Comparison of ENCODE assay signal across 8 cellular contexts in the genomic region with DNA sequence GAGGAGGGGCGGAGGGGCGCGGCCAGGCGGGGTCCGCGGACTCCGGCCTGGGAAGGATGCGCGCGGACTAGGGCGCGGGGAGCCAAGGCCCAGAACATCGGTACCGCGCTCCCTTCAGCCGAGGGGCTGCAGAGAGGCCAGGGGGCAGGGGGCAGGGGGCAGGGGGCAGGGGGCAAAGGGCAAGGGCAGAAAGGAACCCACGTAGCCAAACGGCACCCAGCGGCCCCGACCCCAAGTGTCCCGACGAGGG. TPM values are rescaled to one million over a fixed set of nuclear protein-coding genes. Genes with fewer than 3 reads are reported as not detected.
DNase-seq lines count a peak whose midpoint lies in the region; ATAC-seq and TF ChIP-seq lines count a peak whose summit lies in the region.

No MANE protein-coding gene starts in this region.

- H3K9me3 ChIP-seq in T-helper 17 cell (ENCODE audit: control insufficient read depth, low read length, poor library complexity, severe bottlenecking) = no peaks in the 10 kb centered on the region
- H3K9me3 ChIP-seq in fibroblast of lung (ENCODE audit: control insufficient read depth, insufficient read depth, low read depth, low read length) = no peaks in the 10 kb centered on the region
- H3K9me3 ChIP-seq in ovary = no peaks in the 10 kb centered on the region

- peak overlapping the region; percentile 68 to 96 (median 75) for H3K4me3 ChIP-seq in fibroblast of lung (replicated peaks in 1 of 4; ENCODE audit: control extremely low read depth in 1 of 4, insufficient read depth in 1 of 4, low read depth in 3 of 4, low read length in 4 of 4)
- peak overlapping the region; percentile 55 for H3K4me3 ChIP-seq in ovary

- H3K27ac ChIP-seq in fibroblast of lung (ENCODE audit: insufficient read depth, low read length) (peak overlapping the region; percentile 97), ovary (peak overlapping the region; percentile 86 to 87)

- H3K36me3 Mint-ChIP-seq in activated CD8-positive, alpha-beta memory T cell treated with anti-CD3 and anti-CD28 coated beads, Interleukin-2, amount 10 ng/mL, durations not matched to agents 7 days and 5 days = peaks cover 6% of the 10 kb centered on the region
- H3K36me3 Mint-ChIP-seq in T-helper 17 cell (ENCODE audit: low read depth) = peaks cover 2% of the 10 kb centered on the region

- peak overlapping the region; percentile 99 for H3K4me3 Mint-ChIP-seq in activated CD8-positive, alpha-beta memory T cell treated with anti-CD3 and anti-CD28 coated beads, Interleukin-2, amount 10 ng/mL, durations not matched to agents 7 days and 5 days
- H3K4me3 Mint-ChIP-seq in T-helper 17 cell = peak overlapping the region; percentile 99

- peak overlapping the region; percentile 68 for H3K4me2 ChIP-seq in fibroblast of lung (ENCODE audit: extremely low read depth, insufficient read depth, low read length)

- no peaks in the 10 kb centered on the region for H3K79me2 ChIP-seq in fibroblast of lung (ENCODE audit: control insufficient read depth, insufficient read depth, low read length)

- H3K4me1 ChIP-seq in fibroblast of lung (ENCODE audit: control insufficient read depth, extremely low read depth, insufficient read depth, low read length) = peaks cover 4% of the 10 kb centered on the region
- H3K4me1 ChIP-seq in ovary (ENCODE audit: insufficient read depth) = peaks cover 8% of the 10 kb centered on the region

- no peak for TF ChIP-seq POLR2A in ovary (IDR thresholded peaks at IDR 0.05)

- H2AFZ ChIP-seq in fibroblast of lung (ENCODE audit: low read length) = no peak overlapping the region

- 0 to 1% (median 1%) methylated on average over 7 to 21 of the region's 22 CpGs for WGBS in ovary, 3 donors

- no peak for TF ChIP-seq CTCF in fibroblast of lung (conservative IDR thresholded peaks at IDR 0.05 in 1 of 2, IDR thresholded peaks at IDR 0.05 in 1 of 2; ENCODE audit: low read depth in 1 of 2, low read length in 2 of 2)
- no peak for TF ChIP-seq CTCF in ovary (IDR thresholded peaks at IDR 0.05)

- CTCF ChIA-PET in activated CD8-positive, alpha-beta memory T cell treated with anti-CD3 and anti-CD28 coated beads, Interleukin-2, amount 10 ng/mL, durations not matched to agents 7 days and 5 days (lab: Charles Lee) = no interaction called here

- H4K20me1 ChIP-seq in fibroblast of lung (ENCODE audit: control insufficient read depth, extremely low read depth, insufficient read depth, low read length) = no peaks in the 10 kb centered on the region

- intact Hi-C loops in ovary (cut with DNase I) = no loop called here

- no peak for TF ChIP-seq EP300 in ovary (IDR thresholded peaks at IDR 0.05)

- H3K27me3 ChIP-seq in fibroblast of lung (ENCODE audit: control insufficient read depth, insufficient read depth, low read length) (no peaks in the 10 kb centered on the region), ovary (no peaks in the 10 kb centered on the region)

- peak; percentile 64 for DNase-seq in activated CD8-positive, alpha-beta memory T cell treated with anti-CD3 and anti-CD28 coated beads, Interleukin-2, amount 10 ng/mL, durations not matched to agents 7 days and 5 days
- no peak for DNase-seq in activated CD8-positive, alpha-beta memory T cell treated with anti-CD3 and anti-CD28 coated beads, Interleukin-2, amount 50 U/mL, for 4 hours
- DNase-seq in T-helper 17 cell = peak in 2 of 3 donors; percentile 44 to 47
- no peak for DNase-seq in fibroblast of lung (ENCODE audit: low read depth in 2 of 2)
- peak in 2 of 5 donors; percentile 24 to 37 for DNase-seq in ovary
- no peak for DNase-seq in T1000 (lab: John Stamatoyannopoulos, UW)

- H3K27me3 Mint-ChIP-seq in activated CD8-positive, alpha-beta memory T cell treated with anti-CD3 and anti-CD28 coated beads, Interleukin-2, amount 10 ng/mL, durations not matched to agents 7 days and 5 days = no peaks in the 10 kb centered on the region
- H3K27me3 Mint-ChIP-seq in T-helper 17 cell = no peaks in the 10 kb centered on the region

- H3K36me3 ChIP-seq in fibroblast of lung (ENCODE audit: control insufficient read depth, insufficient read depth, low read length) = no peaks in the 10 kb centered on the region
- H3K36me3 ChIP-seq in ovary = no peaks in the 10 kb centered on the region

- no peaks in the 10 kb centered on the region for H3K9me3 Mint-ChIP-seq in activated CD8-positive, alpha-beta memory T cell treated with anti-CD3 and anti-CD28 coated beads, Interleukin-2, amount 10 ng/mL, durations not matched to agents 7 days and 5 days (ENCODE audit: low read depth)

- no peak overlapping the region for H3K27ac Mint-ChIP-seq in activated CD8-positive, alpha-beta memory T cell treated with anti-CD3 and anti-CD28 coated beads, Interleukin-2, amount 10 ng/mL, durations not matched to agents 7 days and 5 days
- no peak overlapping the region for H3K27ac Mint-ChIP-seq in T-helper 17 cell

- H3K4me1 Mint-ChIP-seq in activated CD8-positive, alpha-beta memory T cell treated with anti-CD3 and anti-CD28 coated beads, Interleukin-2, amount 10 ng/mL, durations not matched to agents 7 days and 5 days = peaks cover 27% of the 10 kb centered on the region
- H3K4me1 Mint-ChIP-seq in T-helper 17 cell = peaks cover 28% of the 10 kb centered on the region

- H3K9ac ChIP-seq in fibroblast of lung (ENCODE audit: insufficient read depth, low read length) = peak overlapping the region; percentile 90

- ATAC-seq in activated CD8-positive, alpha-beta memory T cell treated with anti-CD3 and anti-CD28 coated beads, Interleukin-2, amount 10 ng/mL, durations not matched to agents 7 days and 5 days = peak; percentile 0
- ATAC-seq in HG02943 (IDR thresholded peaks at IDR 0.05; ENCODE audit: low read depth, unreplicated experiment) (peak; percentile 14), T-helper 17 cell (peak; percentile 50), HG02973 (IDR thresholded peaks at IDR 0.05; ENCODE audit: unreplicated experiment) (no peak)

RNA-seq across cellular contexts. Expression of a gene that starts 0.5 kb away (rescaled TPM):
- 10 to 100 TPM; 15.4 to 20.3 TPM for total RNA-seq in activated CD8-positive, alpha-beta memory T cell treated with anti-CD3 and anti-CD28 coated beads, Interleukin-2, amount 10 ng/mL, durations not matched to agents 7 days and 5 days
- total RNA-seq in T-helper 17 cell = 10 to 100 TPM in 1 of 2 donors, 1 to 10 TPM in 1; 9.9 to 14.1 TPM
- total RNA-seq in fibroblast of lung = 3.6 and 4.0 TPM in 2 replicates
- polyA plus RNA-seq in fibroblast of lung = 1.5 and 2.1 TPM in 2 replicates
- 2.2 and 2.7 TPM in 2 replicates for polyA plus RNA-seq in fibroblast of lung (2012)
- polyA minus RNA-seq in fibroblast of lung (ENCODE audit: low replicate concordance) = 2.5 and 3.7 TPM in 2 replicates
- total RNA-seq in ovary = 10 to 100 TPM in 6 of 7 donors, 1 to 10 TPM in 1; 7.9 to 20.8 (median 11.0) TPM
- polyA plus RNA-seq in ovary = 1 to 10 TPM; 1.5 to 5.7 TPM

RNA-seq across cellular contexts. Expression of a gene that starts 54.0 kb away (rescaled TPM):
- total RNA-seq in activated CD8-positive, alpha-beta memory T cell treated with anti-CD3 and anti-CD28 coated beads, Interleukin-2, amount 10 ng/mL, durations not matched to agents 7 days and 5 days = 100 to 1,000 TPM; 248 to 368 TPM
- total RNA-seq in T-helper 17 cell (100 to 1,000 TPM; 203 to 207 TPM), fibroblast of lung (2.3 and 2.5 TPM in 2 replicates), ovary (10 to 100 TPM in 2 of 7 donors, 1 to 10 TPM in 5; 2.9 to 18.3 (median 8.0) TPM)
- polyA plus RNA-seq in fibroblast of lung (2.1 and 2.2 TPM in 2 replicates), ovary (1 to 10 TPM; 5.4 to 6.3 TPM)
- polyA plus RNA-seq in fibroblast of lung (2012) = 2.9 TPM in 2 replicates
- polyA minus RNA-seq in fibroblast of lung (ENCODE audit: low replicate concordance) = 3.0 and 5.0 TPM in 2 replicates

Comparison
In these comparisons a context has a peak if more than half of its experiments do, and no peak if none do; other contexts are left out.
1. DNase-seq: peak in activated CD8-positive, alpha-beta memory T cell treated with anti-CD3 and anti-CD28 coated beads, Interleukin-2, amount 10 ng/mL, durations not matched to agents 7 days and 5 days (single experiment) and T-helper 17 cell (2 of 3); none in activated CD8-positive, alpha-beta memory T cell treated with anti-CD3 and anti-CD28 coated beads, Interleukin-2, amount 50 U/mL, for 4 hours (single experiment), fibroblast of lung (0 of 2) and T1000 (single experiment).
2. RNA of a gene that starts 54.0 kb away (total RNA-seq): 248 to 368 TPM in activated CD8-positive, alpha-beta memory T cell treated with anti-CD3 and anti-CD28 coated beads, Interleukin-2, amount 10 ng/mL, durations not matched to agents 7 days and 5 days and 203 to 207 TPM in T-helper 17 cell; 2.9 to 18.3 TPM in ovary and 2.3 to 2.5 TPM in fibroblast of lung; every median in the first group is over 10 times any median in the second.